In genomic region chr19:48991823-48992570, GRCh38 we compare ENCODE assay signal across 8 cellular contexts. TPM values are rescaled to one million over a fixed set of nuclear protein-coding genes. Genes with fewer than 3 reads are reported as not detected.
DNase-seq lines count a peak whose midpoint lies in the region; ATAC-seq lines count a peak whose summit lies in the region.

No MANE protein-coding gene starts in this region.

- WGBS in esophagus, 2 donors, result 28 to 31% methylated on average over 10 of the region's 10 CpGs

- H3K9me3 ChIP-seq in T-helper 17 cell (ENCODE audit: control insufficient read depth, low read length, poor library complexity, severe bottlenecking) (no peaks in the 10 kb centered on the region), esophagus (ENCODE audit: control insufficient read depth in 2 of 2, insufficient read depth in 1 of 2, low read depth in 1 of 2, low read length in 1 of 2) (no peaks in the 10 kb centered on the region), muscle layer of duodenum (ENCODE audit: control insufficient read depth in 1 of 2, low read length in 2 of 2) (no peaks in the 10 kb centered on the region)

- H3K36me3 ChIP-seq in H7 (replicated peaks; ENCODE audit: control insufficient read depth, insufficient read depth, low read length) (peaks cover 7% of the 10 kb centered on the region), esophagus (ENCODE audit: control insufficient read depth in 2 of 2, insufficient read depth in 2 of 2, low read length in 1 of 2) (peaks cover 0 to 17% of the 10 kb centered on the region in 2 donors), muscle layer of duodenum (ENCODE audit: control insufficient read depth in 1 of 2, insufficient read depth in 2 of 2, low read length in 2 of 2) (peaks cover 0 to 19% of the 10 kb centered on the region in 2 donors)

- H3K4me3 ChIP-seq in H7 (ENCODE audit: insufficient read depth, low read depth, low read length), result peak overlapping the region; percentile 82
- H3K4me3 ChIP-seq in esophagus (ENCODE audit: low read depth in 1 of 2, low read length in 2 of 2), result peak overlapping the region; percentile 60 to 89
- peak overlapping the region; percentile 87 to 92 for H3K4me3 ChIP-seq in muscle layer of duodenum (ENCODE audit: low read depth in 1 of 2, low read length in 2 of 2)

- ATAC-seq in T-helper 17 cell (no peak), HG02981 (IDR thresholded peaks at IDR 0.05; ENCODE audit: unreplicated experiment) (no peak)

- DNase-seq in AG08396 (ENCODE audit: low spot score) (peak; percentile 89), H7 (peak; percentile 85), T-helper 17 cell (no peak), middle frontal gyrus (ENCODE audit: extremely low spot score, low spot score) (no peak)
- DNase-seq in central memory CD4-positive, alpha-beta T cell, result no peak

- H3K27me3 ChIP-seq in H7 (ENCODE audit: control insufficient read depth, insufficient read depth, low read length) (no peaks in the 10 kb centered on the region), esophagus (ENCODE audit: control insufficient read depth in 1 of 2, insufficient read depth in 2 of 2, low read length in 2 of 2) (no peaks in the 10 kb centered on the region), muscle layer of duodenum (ENCODE audit: low read depth, low read length) (no peaks in the 10 kb centered on the region)

- H3K4me1 Mint-ChIP-seq in T-helper 17 cell, result peaks cover 42% of the 10 kb centered on the region

- no peaks in the 10 kb centered on the region for H3K27me3 Mint-ChIP-seq in T-helper 17 cell

- H3K36me3 Mint-ChIP-seq in T-helper 17 cell (ENCODE audit: low read depth), result peaks cover 4% of the 10 kb centered on the region

- peak overlapping the region; percentile 98 for H3K4me3 Mint-ChIP-seq in T-helper 17 cell

- H3K27ac ChIP-seq in esophagus (ENCODE audit: low read depth in 2 of 2, low read length in 1 of 2) (peak overlapping the region; percentile 76 to 97), muscle layer of duodenum (ENCODE audit: low read length) (peak overlapping the region; percentile 98)

- H3K4me1 ChIP-seq in esophagus (ENCODE audit: control insufficient read depth in 2 of 2, insufficient read depth in 2 of 2, low read length in 1 of 2), result peaks cover 14 to 15% of the 10 kb centered on the region in 2 donors
- H3K4me1 ChIP-seq in muscle layer of duodenum (ENCODE audit: control insufficient read depth in 1 of 2, insufficient read depth in 2 of 2, low read length in 2 of 2), result peaks cover 5 to 32% of the 10 kb centered on the region in 2 donors

- H3K27ac Mint-ChIP-seq in T-helper 17 cell, result peak overlapping the region; percentile 96

RNA-seq across cellular contexts. Expression of gene GYS1, which starts 1.1 kb away (rescaled TPM):
- total RNA-seq in H7 (2014; rRNA removed; shearing (Covaris generic)), result 35.2 and 50.2 TPM in 2 replicates
- total RNA-seq in T-helper 17 cell, result 10 to 100 TPM; 21.6 to 24.2 TPM
- 10 to 100 TPM; 27.0 to 30.9 TPM for polyA plus RNA-seq in esophagus

RNA-seq across cellular contexts. Expression of gene RUVBL2, which starts 1.7 kb away (rescaled TPM):
- total RNA-seq in H7 (2014; rRNA removed; shearing (Covaris generic)), result 256 and 327 TPM in 2 replicates
- 10 to 100 TPM; 20.2 to 25.5 TPM for total RNA-seq in T-helper 17 cell
- polyA plus RNA-seq in esophagus, result 10 to 100 TPM; 56.1 to 87.4 TPM

RNA-seq across cellular contexts. Expression of gene LHB, which starts 24.9 kb away (rescaled TPM):
- total RNA-seq in H7 (2014; rRNA removed; shearing (Covaris generic)), result not detected in 2 replicates
- total RNA-seq in T-helper 17 cell, result not detected
- polyA plus RNA-seq in esophagus, result under 1 TPM; 0.29 to 0.45 TPM

RNA-seq across cellular contexts. Expression of gene FTL, which starts 26.9 kb away (rescaled TPM):
- 2,437 and 3,282 TPM in 2 replicates for total RNA-seq in H7 (2014; rRNA removed; shearing (Covaris generic))
- total RNA-seq in T-helper 17 cell, result 100 to 1,000 TPM; 612 to 898 TPM
- 100 to 1,000 TPM; 645 to 931 TPM for polyA plus RNA-seq in esophagus

RNA-seq across cellular contexts. Expression of gene CGB3, which starts 32.1 kb away (rescaled TPM):
- total RNA-seq in H7 (2014; rRNA removed; shearing (Covaris generic)), result not detected in 2 replicates
- total RNA-seq in T-helper 17 cell, result not detected
- not detected for polyA plus RNA-seq in esophagus

Comparison
In these comparisons a context has a peak if more than half of its experiments do, and no peak if none do; other contexts are left out.
1. DNase-seq: peak in AG08396 (single experiment) and H7 (single experiment); none in T-helper 17 cell (0 of 3), middle frontal gyrus (single experiment) and central memory CD4-positive, alpha-beta T cell (single experiment).
2. Peak in every context shown above with its lines, with median percentiles within 50 percentile points of each other: H3K4me3 ChIP-seq.